Comparison of ENCODE assay signal across 2 cellular contexts in the genomic region with DNA sequence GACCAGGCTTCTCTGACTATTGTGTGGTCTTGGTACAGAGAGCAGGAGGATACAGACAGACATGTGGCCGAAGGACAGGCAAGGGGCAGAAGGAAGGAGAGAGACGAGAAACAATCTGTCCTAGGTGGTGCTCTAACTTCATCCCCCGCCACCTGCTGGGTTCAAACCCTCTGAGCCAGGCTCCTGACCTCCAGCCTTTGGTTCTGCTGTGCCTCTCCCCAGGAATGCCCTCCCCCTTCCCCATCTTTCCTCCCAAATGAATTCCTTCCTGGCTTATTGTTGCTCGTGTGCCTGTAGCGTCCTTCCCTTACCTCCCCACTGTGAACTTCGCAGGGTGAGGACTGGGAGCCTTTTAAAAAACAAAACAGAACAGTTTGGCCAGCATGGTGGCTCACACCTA.
TF ChIP-seq lines count a peak whose summit lies in the region.

No MANE protein-coding gene starts in this region.

TF ChIP-seq in GM23338, 12 proteins besides CTCF, POLR2A, EP300 and RAD21:
- TF ChIP-seq, protein P1, sequence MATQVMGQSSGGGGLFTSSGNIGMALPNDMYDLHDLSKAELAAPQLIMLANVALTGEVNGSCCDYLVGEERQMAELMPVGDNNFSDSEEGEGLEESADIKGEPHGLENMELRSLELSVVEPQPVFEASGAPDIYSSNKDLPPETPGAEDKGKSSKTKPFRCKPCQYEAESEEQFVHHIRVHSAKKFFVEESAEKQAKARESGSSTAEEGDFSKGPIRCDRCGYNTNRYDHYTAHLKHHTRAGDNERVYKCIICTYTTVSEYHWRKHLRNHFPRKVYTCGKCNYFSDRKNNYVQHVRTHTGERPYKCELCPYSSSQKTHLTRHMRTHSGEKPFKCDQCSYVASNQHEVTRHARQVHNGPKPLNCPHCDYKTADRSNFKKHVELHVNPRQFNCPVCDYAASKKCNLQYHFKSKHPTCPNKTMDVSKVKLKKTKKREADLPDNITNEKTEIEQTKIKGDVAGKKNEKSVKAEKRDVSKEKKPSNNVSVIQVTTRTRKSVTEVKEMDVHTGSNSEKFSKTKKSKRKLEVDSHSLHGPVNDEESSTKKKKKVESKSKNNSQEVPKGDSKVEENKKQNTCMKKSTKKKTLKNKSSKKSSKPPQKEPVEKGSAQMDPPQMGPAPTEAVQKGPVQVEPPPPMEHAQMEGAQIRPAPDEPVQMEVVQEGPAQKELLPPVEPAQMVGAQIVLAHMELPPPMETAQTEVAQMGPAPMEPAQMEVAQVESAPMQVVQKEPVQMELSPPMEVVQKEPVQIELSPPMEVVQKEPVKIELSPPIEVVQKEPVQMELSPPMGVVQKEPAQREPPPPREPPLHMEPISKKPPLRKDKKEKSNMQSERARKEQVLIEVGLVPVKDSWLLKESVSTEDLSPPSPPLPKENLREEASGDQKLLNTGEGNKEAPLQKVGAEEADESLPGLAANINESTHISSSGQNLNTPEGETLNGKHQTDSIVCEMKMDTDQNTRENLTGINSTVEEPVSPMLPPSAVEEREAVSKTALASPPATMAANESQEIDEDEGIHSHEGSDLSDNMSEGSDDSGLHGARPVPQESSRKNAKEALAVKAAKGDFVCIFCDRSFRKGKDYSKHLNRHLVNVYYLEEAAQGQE (IDR thresholded peaks at IDR 0.05; ENCODE audit: unreplicated experiment), result no peak
- TF ChIP-seq, protein P2, sequence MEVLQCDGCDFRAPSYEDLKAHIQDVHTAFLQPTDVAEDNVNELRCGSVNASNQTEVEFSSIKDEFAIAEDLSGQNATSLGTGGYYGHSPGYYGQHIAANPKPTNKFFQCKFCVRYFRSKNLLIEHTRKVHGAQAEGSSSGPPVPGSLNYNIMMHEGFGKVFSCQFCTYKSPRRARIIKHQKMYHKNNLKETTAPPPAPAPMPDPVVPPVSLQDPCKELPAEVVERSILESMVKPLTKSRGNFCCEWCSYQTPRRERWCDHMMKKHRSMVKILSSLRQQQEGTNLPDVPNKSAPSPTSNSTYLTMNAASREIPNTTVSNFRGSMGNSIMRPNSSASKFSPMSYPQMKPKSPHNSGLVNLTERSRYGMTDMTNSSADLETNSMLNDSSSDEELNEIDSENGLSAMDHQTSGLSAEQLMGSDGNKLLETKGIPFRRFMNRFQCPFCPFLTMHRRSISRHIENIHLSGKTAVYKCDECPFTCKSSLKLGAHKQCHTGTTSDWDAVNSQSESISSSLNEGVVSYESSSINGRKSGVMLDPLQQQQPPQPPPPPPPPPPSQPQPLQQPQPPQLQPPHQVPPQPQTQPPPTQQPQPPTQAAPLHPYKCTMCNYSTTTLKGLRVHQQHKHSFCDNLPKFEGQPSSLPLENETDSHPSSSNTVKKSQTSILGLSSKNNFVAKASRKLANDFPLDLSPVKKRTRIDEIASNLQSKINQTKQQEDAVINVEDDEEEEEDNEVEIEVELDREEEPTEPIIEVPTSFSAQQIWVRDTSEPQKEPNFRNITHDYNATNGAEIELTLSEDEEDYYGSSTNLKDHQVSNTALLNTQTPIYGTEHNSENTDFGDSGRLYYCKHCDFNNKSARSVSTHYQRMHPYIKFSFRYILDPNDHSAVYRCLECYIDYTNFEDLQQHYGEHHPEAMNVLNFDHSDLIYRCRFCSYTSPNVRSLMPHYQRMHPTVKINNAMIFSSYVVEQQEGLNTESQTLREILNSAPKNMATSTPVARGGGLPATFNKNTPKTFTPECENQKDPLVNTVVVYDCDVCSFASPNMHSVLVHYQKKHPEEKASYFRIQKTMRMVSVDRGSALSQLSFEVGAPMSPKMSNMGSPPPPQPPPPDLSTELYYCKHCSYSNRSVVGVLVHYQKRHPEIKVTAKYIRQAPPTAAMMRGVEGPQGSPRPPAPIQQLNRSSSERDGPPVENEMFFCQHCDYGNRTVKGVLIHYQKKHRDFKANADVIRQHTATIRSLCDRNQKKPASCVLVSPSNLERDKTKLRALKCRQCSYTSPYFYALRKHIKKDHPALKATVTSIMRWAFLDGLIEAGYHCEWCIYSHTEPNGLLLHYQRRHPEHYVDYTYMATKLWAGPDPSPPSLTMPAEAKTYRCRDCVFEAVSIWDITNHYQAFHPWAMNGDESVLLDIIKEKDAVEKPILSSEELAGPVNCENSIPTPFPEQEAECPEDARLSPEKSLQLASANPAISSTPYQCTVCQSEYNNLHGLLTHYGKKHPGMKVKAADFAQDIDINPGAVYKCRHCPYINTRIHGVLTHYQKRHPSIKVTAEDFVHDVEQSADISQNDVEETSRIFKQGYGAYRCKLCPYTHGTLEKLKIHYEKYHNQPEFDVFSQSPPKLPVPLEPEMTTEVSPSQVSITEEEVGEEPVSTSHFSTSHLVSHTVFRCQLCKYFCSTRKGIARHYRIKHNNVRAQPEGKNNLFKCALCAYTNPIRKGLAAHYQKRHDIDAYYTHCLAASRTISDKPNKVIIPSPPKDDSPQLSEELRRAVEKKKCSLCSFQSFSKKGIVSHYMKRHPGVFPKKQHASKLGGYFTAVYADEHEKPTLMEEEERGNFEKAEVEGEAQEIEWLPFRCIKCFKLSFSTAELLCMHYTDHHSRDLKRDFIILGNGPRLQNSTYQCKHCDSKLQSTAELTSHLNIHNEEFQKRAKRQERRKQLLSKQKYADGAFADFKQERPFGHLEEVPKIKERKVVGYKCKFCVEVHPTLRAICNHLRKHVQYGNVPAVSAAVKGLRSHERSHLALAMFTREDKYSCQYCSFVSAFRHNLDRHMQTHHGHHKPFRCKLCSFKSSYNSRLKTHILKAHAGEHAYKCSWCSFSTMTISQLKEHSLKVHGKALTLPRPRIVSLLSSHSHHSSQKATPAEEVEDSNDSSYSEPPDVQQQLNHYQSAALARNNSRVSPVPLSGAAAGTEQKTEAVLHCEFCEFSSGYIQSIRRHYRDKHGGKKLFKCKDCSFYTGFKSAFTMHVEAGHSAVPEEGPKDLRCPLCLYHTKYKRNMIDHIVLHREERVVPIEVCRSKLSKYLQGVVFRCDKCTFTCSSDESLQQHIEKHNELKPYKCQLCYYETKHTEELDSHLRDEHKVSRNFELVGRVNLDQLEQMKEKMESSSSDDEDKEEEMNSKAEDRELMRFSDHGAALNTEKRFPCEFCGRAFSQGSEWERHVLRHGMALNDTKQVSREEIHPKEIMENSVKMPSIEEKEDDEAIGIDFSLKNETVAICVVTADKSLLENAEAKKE (CRISPR knock-in tag; IDR thresholded peaks at IDR 0.05), result no peak
- TF ChIP-seq NANOG (IDR thresholded peaks at IDR 0.05; ENCODE audit: borderline replicate concordance) (no peak), POLR2AphosphoS5 (IDR thresholded peaks at IDR 0.05; ENCODE audit: low read depth) (peak; percentile 21; the same call in 1 of the 2 replicates)

TF ChIP-seq in H1, 55 proteins besides CTCF, POLR2A, EP300 and RAD21:
- TF ChIP-seq SIX5 (IDR thresholded peaks at IDR 0.05; ENCODE audit: low read depth, low read length) (no peak), HDAC6 (IDR thresholded peaks at IDR 0.05; ENCODE audit: low read depth, low read length) (no peak), JUN (IDR thresholded peaks at IDR 0.05; ENCODE audit: low read depth, low read length) (no peak), RNF2 (IDR thresholded peaks at IDR 0.05; ENCODE audit: borderline replicate concordance, low read depth, low read length, missing control alignments, poor library complexity, severe bottlenecking) (no peak), HDAC2 (IDR thresholded peaks at IDR 0.05; ENCODE audit: borderline replicate concordance in 1 of 2, low read depth in 2 of 2, low read length in 2 of 2) (no peak), CHD2 (IDR thresholded peaks at IDR 0.05; ENCODE audit: low read length) (no peak), YY1 (IDR thresholded peaks at IDR 0.05; ENCODE audit: low read depth, low read length) (no peak), SP1 (IDR thresholded peaks at IDR 0.05; ENCODE audit: low read depth, low read length) (0 out of 2 replicates have a peak, but pooled peaks have one; percentile 15), TEAD4 (IDR thresholded peaks at IDR 0.05; ENCODE audit: low read depth, low read length) (peak; percentile 61; the same call in 1 of the 2 replicates), TAF1 (IDR thresholded peaks at IDR 0.05; ENCODE audit: low read depth, low read length) (no peak), JUND (IDR thresholded peaks at IDR 0.05; ENCODE audit: low read length) (no peak), TCF12 (IDR thresholded peaks at IDR 0.05; ENCODE audit: low read depth, low read length) (peak; percentile 87), POU5F1 (IDR thresholded peaks at IDR 0.05; ENCODE audit: low read depth, low read length) (no peak), RXRA (IDR thresholded peaks at IDR 0.05; ENCODE audit: insufficient read depth, low read depth, low read length) (peak; percentile 74; the same call in 1 of the 2 replicates), POLR2AphosphoS5 (IDR thresholded peaks at IDR 0.05; ENCODE audit: low read depth, low read length) (peak; percentile 95), SIN3A (conservative IDR thresholded peaks at IDR 0.05 in 1 of 2, IDR thresholded peaks at IDR 0.05 in 1 of 2; ENCODE audit: low read depth in 1 of 2, low read length in 2 of 2) (no peak), RFX5 (IDR thresholded peaks at IDR 0.05; ENCODE audit: borderline replicate concordance, low read depth, low read length) (no peak)
